ENCODE assay signal across 8 cellular contexts in the genomic region with DNA sequence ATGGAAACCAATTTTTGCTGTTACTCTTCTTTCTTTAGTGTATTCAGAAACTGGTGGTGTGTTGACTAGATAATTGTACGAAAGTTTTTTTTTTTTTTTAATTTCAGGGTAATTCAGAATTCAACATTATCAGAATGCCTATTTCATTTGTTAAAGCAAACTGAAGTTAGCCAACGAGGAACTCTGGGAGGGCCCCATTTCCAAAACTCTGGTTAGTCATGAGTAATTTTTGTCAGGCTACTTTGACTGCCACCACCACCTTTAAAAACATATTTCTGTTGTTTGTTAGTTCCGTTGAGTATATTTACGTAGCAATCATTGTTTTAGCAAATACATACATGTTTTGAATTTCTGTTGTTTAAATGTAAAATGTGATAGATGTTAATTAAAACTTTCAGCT. TPM values are rescaled to one million over a fixed set of nuclear protein-coding genes. Genes with fewer than 3 reads are reported as not detected.
A peak's percentile ranks its signal among the peaks of the same experiment; 100 is the strongest.
DNase-seq lines count a peak whose midpoint lies in the region; ATAC-seq and TF ChIP-seq lines count a peak whose summit lies in the region.

No MANE protein-coding gene starts in this region.

- H3K4me3 Mint-ChIP-seq in activated T-cell treated with anti-CD3 and anti-CD28 coated beads, Interleukin-2, amount 50 U/mL, for 72 hours: peak overlapping the region; percentile 95 to 97
- H3K4me3 Mint-ChIP-seq in activated naive CD8-positive, alpha-beta T cell treated with anti-CD3 and anti-CD28 coated beads, Interleukin-2, amount 10 ng/mL, durations not matched to agents 7 days and 5 days: peak overlapping the region; percentile 94

- no peaks in the 10 kb centered on the region for H3K27me3 Mint-ChIP-seq in activated T-cell treated with anti-CD3 and anti-CD28 coated beads, Interleukin-2, amount 50 U/mL, for 72 hours (ENCODE audit: low read depth)
- H3K27me3 Mint-ChIP-seq in activated naive CD8-positive, alpha-beta T cell treated with anti-CD3 and anti-CD28 coated beads, Interleukin-2, amount 10 ng/mL, durations not matched to agents 7 days and 5 days: no peaks in the 10 kb centered on the region

- H3K36me3 ChIP-seq in kidney epithelial cell (ENCODE audit: control insufficient read depth, insufficient read depth, low read length) (no peaks in the 10 kb centered on the region), tibial artery (peaks cover 0 to 14% (median 6%) of the 10 kb centered on the region in 3 donors)

- ATAC-seq in activated T-cell treated with anti-CD3 and anti-CD28 coated beads, Interleukin-2, amount 50 U/mL, for 72 hours (replicated peaks in 1 of 2): no peak
- no peak for ATAC-seq in activated naive CD8-positive, alpha-beta T cell treated with anti-CD3 and anti-CD28 coated beads, Interleukin-2, amount 10 ng/mL, durations not matched to agents 7 days and 5 days (ENCODE audit: low read depth)

- peak overlapping the region; percentile 97 for H3K27ac Mint-ChIP-seq in activated T-cell treated with anti-CD3 and anti-CD28 coated beads, Interleukin-2, amount 50 U/mL, for 72 hours
- H3K27ac Mint-ChIP-seq in activated naive CD8-positive, alpha-beta T cell treated with anti-CD3 and anti-CD28 coated beads, Interleukin-2, amount 10 ng/mL, durations not matched to agents 7 days and 5 days: peak overlapping the region; percentile 92

- H3K4me1 Mint-ChIP-seq in activated T-cell treated with anti-CD3 and anti-CD28 coated beads, Interleukin-2, amount 50 U/mL, for 72 hours (ENCODE audit: low read depth): peaks cover 61% of the 10 kb centered on the region
- peaks cover 37% of the 10 kb centered on the region for H3K4me1 Mint-ChIP-seq in activated naive CD8-positive, alpha-beta T cell treated with anti-CD3 and anti-CD28 coated beads, Interleukin-2, amount 10 ng/mL, durations not matched to agents 7 days and 5 days

- no peaks in the 10 kb centered on the region for H3K9me3 ChIP-seq in tibial artery

- H3K9me3 Mint-ChIP-seq in activated T-cell treated with anti-CD3 and anti-CD28 coated beads, Interleukin-2, amount 50 U/mL, for 72 hours: no peaks in the 10 kb centered on the region
- no peaks in the 10 kb centered on the region for H3K9me3 Mint-ChIP-seq in activated naive CD8-positive, alpha-beta T cell treated with anti-CD3 and anti-CD28 coated beads, Interleukin-2, amount 10 ng/mL, durations not matched to agents 7 days and 5 days

- H3K36me3 Mint-ChIP-seq in activated T-cell treated with anti-CD3 and anti-CD28 coated beads, Interleukin-2, amount 50 U/mL, for 72 hours (ENCODE audit: insufficient read depth in 2 of 2): peaks cover 10 to 13% of the 10 kb centered on the region in 2 donors
- H3K36me3 Mint-ChIP-seq in activated naive CD8-positive, alpha-beta T cell treated with anti-CD3 and anti-CD28 coated beads, Interleukin-2, amount 10 ng/mL, durations not matched to agents 7 days and 5 days: peaks cover 16% of the 10 kb centered on the region

- H3K27me3 ChIP-seq in kidney epithelial cell (ENCODE audit: control insufficient read depth, insufficient read depth, low read length) (no peaks in the 10 kb centered on the region), tibial artery (no peaks in the 10 kb centered on the region)

- DNase-seq in activated T-cell treated with anti-CD3 and anti-CD28 coated beads, Interleukin-2, amount 50 U/mL, for 72 hours: no peak
- DNase-seq in activated T-cell treated with anti-CD3 and anti-CD28 coated beads for 4 hours (no peak), kidney epithelial cell (ENCODE audit: low read depth) (no peak), tibial artery (no peak), NCI-H1092 treated with DMSO at 0.1 percent for 48 hours (lab: John Stamatoyannopoulos, UW) (no peak), NCI-H2171 treated with DMSO at 0.1 percent for 48 hours (lab: John Stamatoyannopoulos, UW) (no peak)
- no peak for DNase-seq in activated naive CD8-positive, alpha-beta T cell treated with anti-CD3 and anti-CD28 coated beads, Interleukin-2, amount 10 ng/mL, durations not matched to agents 7 days and 5 days
- DNase-seq in activated effector memory CD4-positive, alpha-beta T cell treated with anti-CD3 and anti-CD28 coated beads, Interleukin-2, amount 50 U/mL, for 16 hours: no peak

- TF ChIP-seq CTCF in kidney epithelial cell (IDR thresholded peaks at IDR 0.05; ENCODE audit: insufficient read depth, low read length, poor library complexity, severe bottlenecking) (no peak), tibial artery (IDR thresholded peaks at IDR 0.05) (no peak)

- intact Hi-C loops in tibial artery (cut with DNase I; ENCODE audit: low total_unique reads): loop anchor here (10.0 kb wide), 1 partner anchor 72 kb away; no protein-coding TSS in a partner anchor

- peak overlapping the region; percentile 93 for H3K4me3 ChIP-seq in kidney epithelial cell (ENCODE audit: low read depth, low read length)
- H3K4me3 ChIP-seq in tibial artery: peak overlapping the region; percentile 84

- peaks cover 0 to 39% (median 14%) of the 10 kb centered on the region in 4 donors for H3K4me1 ChIP-seq in tibial artery

- POLR2A ChIA-PET in activated naive CD8-positive, alpha-beta T cell treated with anti-CD3 and anti-CD28 coated beads, Interleukin-2, amount 10 ng/mL, durations not matched to agents 7 days and 5 days (lab: Charles Lee): interaction anchor here (0.9 to 2.2 kb wide), 7 partner anchors 11 to 838 kb away, joined by 3 to 13 read pairs (median 3); partner anchors contain the start of gene ZSCAN16

- H3K27ac ChIP-seq in tibial artery: peak overlapping the region; percentile 85 to 88

RNA-seq across cellular contexts. Expression of gene ZKSCAN8, which starts 0.8 kb away (rescaled TPM):
- total RNA-seq in activated T-cell treated with anti-CD3 and anti-CD28 coated beads, Interleukin-2, amount 50 U/mL, for 72 hours: 10 to 100 TPM; 29.8 to 32.0 TPM
- total RNA-seq in activated naive CD8-positive, alpha-beta T cell treated with anti-CD3 and anti-CD28 coated beads, Interleukin-2, amount 10 ng/mL, durations not matched to agents 7 days and 5 days: 10 to 100 TPM; 29.8 to 30.7 TPM
- 16.4 and 17.9 TPM in 2 replicates for total RNA-seq in kidney epithelial cell

RNA-seq across cellular contexts. Expression of gene ZSCAN16, which starts 18.0 kb away (rescaled TPM):
- total RNA-seq in activated T-cell treated with anti-CD3 and anti-CD28 coated beads, Interleukin-2, amount 50 U/mL, for 72 hours: 1 to 10 TPM; 5.1 to 7.9 TPM
- total RNA-seq in activated naive CD8-positive, alpha-beta T cell treated with anti-CD3 and anti-CD28 coated beads, Interleukin-2, amount 10 ng/mL, durations not matched to agents 7 days and 5 days: 1 to 10 TPM; 6.9 to 8.6 TPM
- total RNA-seq in kidney epithelial cell: 6.4 and 10.5 TPM in 2 replicates
